16 cellular contexts compared by ENCODE assay signal in genomic region chr22:31086703-31087330, GRCh38. TPM values are rescaled to one million over a fixed set of nuclear protein-coding genes. Genes with fewer than 3 reads are reported as not detected.
A peak's percentile ranks its signal among the peaks of the same experiment; 100 is the strongest.
DNase-seq lines count a peak whose midpoint lies in the region; ATAC-seq and TF ChIP-seq lines count a peak whose summit lies in the region.
"Had no signal": no experiment of that assay in that cellular context is flagged by ENCODE, and none has a peak within 500 bp of the region (broad histone marks: within the 10 kb centered on the region; RNA-seq: fewer than 3 reads in every experiment).

No MANE protein-coding gene starts in this region.

- H3K27me3 ChIP-seq in dorsolateral prefrontal cortex, result no peaks in the 10 kb centered on the region
- H3K27me3 ChIP-seq in aorta (ENCODE audit: control insufficient read depth in 1 of 2, insufficient read depth in 2 of 2, low read length in 1 of 2), result no peaks in the 10 kb centered on the region
- H3K27me3 ChIP-seq: adrenal gland had no signal

- TF ChIP-seq CTCF in natural killer cell (IDR thresholded peaks at IDR 0.05) (no peak), dorsolateral prefrontal cortex (IDR thresholded peaks at IDR 0.05 in 54 of 56, conservative IDR thresholded peaks at IDR 0.05 in 2 of 56; ENCODE audit: low read depth in 1 of 56, partially characterized antibody in 56 of 56) (no peak), neural crest cell (conservative IDR thresholded peaks at IDR 0.05) (no peak)

- H3K4me1 Mint-ChIP-seq in natural killer cell (peaks cover 12 to 27% of the 10 kb centered on the region in 2 donors), neural crest cell (peaks cover 34% of the 10 kb centered on the region)
- H3K4me1 Mint-ChIP-seq in natural killer cell treated with Interleukin-12 subunit alpha and Interleukin-12 subunit beta and Interleukin-15 and Interleukin-18, amount 100 ng/mL, for 72 hours (ENCODE audit: low read depth in 2 of 2), result peaks cover 18 to 25% of the 10 kb centered on the region in 2 donors

- H3K27me3 Mint-ChIP-seq in natural killer cell (ENCODE audit: low read depth in 2 of 2), result no peaks in the 10 kb centered on the region
- H3K27me3 Mint-ChIP-seq in natural killer cell treated with Interleukin-12 subunit alpha and Interleukin-12 subunit beta and Interleukin-15 and Interleukin-18, amount 100 ng/mL, for 72 hours, result no peaks in the 10 kb centered on the region
- peaks cover 5% of the 10 kb centered on the region for H3K27me3 Mint-ChIP-seq in neural crest cell (ENCODE audit: low read depth)
- H3K27me3 Mint-ChIP-seq: activated CD4-positive, alpha-beta T cell treated with anti-CD3 and anti-CD28 coated beads for 36 hours; T-helper 17 cell had no signal

- no peak for DNase-seq in natural killer cell
- DNase-seq in natural killer cell treated with Interleukin-12 subunit alpha and Interleukin-12 subunit beta and Interleukin-15 and Interleukin-18, amount 100 ng/mL, for 72 hours (ENCODE audit: low spot score), result no peak
- no peak for DNase-seq in dorsolateral prefrontal cortex
- DNase-seq in neural crest cell (ENCODE audit: low read depth, low spot score), result no peak
- DNase-seq in aorta, result no peak
- no peak for DNase-seq in HK-2 (ENCODE audit: unreplicated experiment)
- no peak for DNase-seq in stimulated activated CD4-positive, alpha-beta T cell treated with anti-CD3 and anti-CD28 coated beads, Interleukin-1b, Interleukin-23, amount 100 ng/mL, for 48 hours
- no peak for DNase-seq in Ammon's horn (ENCODE audit: low spot score)
- DNase-seq: activated CD4-positive, alpha-beta T cell treated with anti-CD3 and anti-CD28 coated beads for 36 hours; activated T-cell treated with anti-CD3 and anti-CD28 coated beads, Interleukin-2, amount 50 U/mL, for 1 hour; DMS79; NCI-H1105; NCI-H69; T-helper 17 cell had no signal

- ATAC-seq in natural killer cell (no peak), aorta (ENCODE audit: low FRiP score) (no peak)
- no peak for ATAC-seq in natural killer cell treated with Interleukin-12 subunit alpha and Interleukin-12 subunit beta and Interleukin-15 and Interleukin-18, amount 100 ng/mL, for 72 hours
- ATAC-seq: activated CD4-positive, alpha-beta T cell treated with anti-CD3 and anti-CD28 coated beads for 36 hours; T-helper 17 cell had no signal

- H3K27ac ChIP-seq in dorsolateral prefrontal cortex, result peak overlapping the region in 41 of 59 donors; percentile 16 to 99 (median 97)
- H3K27ac ChIP-seq in aorta (ENCODE audit: low read depth in 1 of 2, low read length in 2 of 2), result peak overlapping the region; percentile 4 to 49

- H3K4me3 Mint-ChIP-seq in natural killer cell, result peak overlapping the region; percentile 17
- H3K4me3 Mint-ChIP-seq in natural killer cell treated with Interleukin-12 subunit alpha and Interleukin-12 subunit beta and Interleukin-15 and Interleukin-18, amount 100 ng/mL, for 72 hours, result no peak overlapping the region
- peak overlapping the region; percentile 76 for H3K4me3 Mint-ChIP-seq in neural crest cell
- H3K4me3 Mint-ChIP-seq: activated CD4-positive, alpha-beta T cell treated with anti-CD3 and anti-CD28 coated beads for 36 hours; T-helper 17 cell had no signal

- peaks cover 4 to 12% of the 10 kb centered on the region in 2 donors for H3K36me3 ChIP-seq in aorta (ENCODE audit: control insufficient read depth in 1 of 2, insufficient read depth in 2 of 2, low read length in 1 of 2)

- no peaks in the 10 kb centered on the region for H3K36me3 Mint-ChIP-seq in natural killer cell
- H3K36me3 Mint-ChIP-seq in natural killer cell treated with Interleukin-12 subunit alpha and Interleukin-12 subunit beta and Interleukin-15 and Interleukin-18, amount 100 ng/mL, for 72 hours, result no peaks in the 10 kb centered on the region
- H3K36me3 Mint-ChIP-seq in neural crest cell (ENCODE audit: low read depth), result no peaks in the 10 kb centered on the region

- H3K9me3 Mint-ChIP-seq in natural killer cell (no peaks in the 10 kb centered on the region), neural crest cell (no peaks in the 10 kb centered on the region)
- no peaks in the 10 kb centered on the region for H3K9me3 Mint-ChIP-seq in natural killer cell treated with Interleukin-12 subunit alpha and Interleukin-12 subunit beta and Interleukin-15 and Interleukin-18, amount 100 ng/mL, for 72 hours

- WGBS in aorta, 2 donors, result 45 to 46% methylated on average over 8 of the region's 8 CpGs

- H3K4me1 ChIP-seq in aorta (ENCODE audit: control insufficient read depth in 1 of 2, insufficient read depth in 2 of 2, low read length in 2 of 2), result no peaks in the 10 kb centered on the region

- H3K27ac Mint-ChIP-seq in natural killer cell (no peak overlapping the region), neural crest cell (ENCODE audit: unreplicated experiment) (no peak overlapping the region)
- H3K27ac Mint-ChIP-seq in natural killer cell treated with Interleukin-12 subunit alpha and Interleukin-12 subunit beta and Interleukin-15 and Interleukin-18, amount 100 ng/mL, for 72 hours, result no peak overlapping the region
- H3K27ac Mint-ChIP-seq: activated CD4-positive, alpha-beta T cell treated with anti-CD3 and anti-CD28 coated beads for 36 hours; T-helper 17 cell had no signal

- intact Hi-C loops in natural killer cell (cut with micrococcal nuclease), result loop anchor here (10.0 kb wide), 1 partner anchor 1388 kb away; the partner anchor contains the start of gene FBXO7
- intact Hi-C loops in dorsolateral prefrontal cortex (cut with DNase I), result loop anchor here (5.0 to 10.0 kb wide), 2 partner anchors 60 to 148 kb away; no protein-coding TSS in a partner anchor
- intact Hi-C loops in aorta (cut with DNase I), result loop anchor here in 1 of 2 donors (5.0 to 10.0 kb wide), 2 partner anchors 65 to 452 kb away; partner anchors contain the start of gene SLC35E4

- no peaks in the 10 kb centered on the region for H3K9me3 ChIP-seq in aorta (ENCODE audit: control insufficient read depth, low read length)
- H3K9me3 ChIP-seq: adrenal gland had no signal

- no peak overlapping the region for H3K4me3 ChIP-seq in dorsolateral prefrontal cortex
- H3K4me3 ChIP-seq in aorta (ENCODE audit: low read length in 2 of 2), result no peak overlapping the region

RNA-seq across cellular contexts. Expression of gene SMTN, which starts 5.7 kb away (rescaled TPM):
- total RNA-seq in natural killer cell (1 to 10 TPM; 2.1 to 4.3 (median 3.6) TPM), dorsolateral prefrontal cortex (100 to 1,000 TPM in 2 of 120 experiments, 10 to 100 TPM in 118; 12.5 to 186 (median 28.4) TPM), neural crest cell (53.8 and 55.0 TPM in 2 replicates), aorta (1,000 to 10,000 TPM in 1 of 2 donors, 100 to 1,000 TPM in 1; 588 to 1,240 TPM)
- total RNA-seq in natural killer cell treated with Interleukin-12 subunit alpha and Interleukin-12 subunit beta and Interleukin-15 and Interleukin-18, amount 100 ng/mL, for 72 hours, result 10 to 100 TPM; 17.2 to 19.9 TPM
- polyA plus RNA-seq in aorta, result 100 to 1,000 TPM in 1 of 2 donors, 10 to 100 TPM in 1; 97.7 to 554 TPM

RNA-seq across cellular contexts. Expression of gene SELENOM, which starts 20.6 kb away (rescaled TPM):
- total RNA-seq in natural killer cell, result 10 to 100 TPM in 2 of 3 donors, 1 to 10 TPM in 1; 8.1 to 14.0 (median 10.6) TPM
- 1 to 10 TPM; 4.4 to 6.0 TPM for total RNA-seq in natural killer cell treated with Interleukin-12 subunit alpha and Interleukin-12 subunit beta and Interleukin-15 and Interleukin-18, amount 100 ng/mL, for 72 hours
- total RNA-seq in dorsolateral prefrontal cortex, result 100 to 1,000 TPM in 102 of 120 experiments, 10 to 100 TPM in 18; 76.0 to 161 (median 116) TPM
- total RNA-seq in neural crest cell, result 9.1 and 10.1 TPM in 2 replicates
- total RNA-seq in aorta, result 100 to 1,000 TPM; 368 to 526 TPM
- 1,000 to 10,000 TPM in 1 of 2 donors, 100 to 1,000 TPM in 1; 806 to 1,228 TPM for polyA plus RNA-seq in aorta

RNA-seq across cellular contexts. Expression of gene INPP5J, which starts 35.9 kb away (rescaled TPM):
- not detected for total RNA-seq in natural killer cell
- total RNA-seq in natural killer cell treated with Interleukin-12 subunit alpha and Interleukin-12 subunit beta and Interleukin-15 and Interleukin-18, amount 100 ng/mL, for 72 hours, result under 1 TPM in 1 of 2 donors, not detected in 1; 0.19 TPM
- 10 to 100 TPM in 117 of 120 experiments, 1 to 10 TPM in 3; 5.2 to 32.6 (median 18.5) TPM for total RNA-seq in dorsolateral prefrontal cortex
- 4.5 and 4.7 TPM in 2 replicates for total RNA-seq in neural crest cell
- total RNA-seq in aorta, result 1 to 10 TPM; 2.4 to 3.3 TPM
- polyA plus RNA-seq in aorta, result 1 to 10 TPM; 7.6 to 8.3 TPM

RNA-seq across cellular contexts. Expression of gene PLA2G3, which starts 53.5 kb away (rescaled TPM):
- total RNA-seq in natural killer cell (not detected), dorsolateral prefrontal cortex (1 to 10 TPM in 1 of 120 experiments, under 1 TPM in 41, not detected in 78; 0.15 to 1.2 (median 0.27) TPM), neural crest cell (24.3 and 24.7 TPM in 2 replicates), aorta (not detected)
- total RNA-seq in natural killer cell treated with Interleukin-12 subunit alpha and Interleukin-12 subunit beta and Interleukin-15 and Interleukin-18, amount 100 ng/mL, for 72 hours, result not detected
- under 1 TPM in 1 of 2 donors, not detected in 1; 0.33 TPM for polyA plus RNA-seq in aorta
- total RNA-seq: activated CD4-positive, alpha-beta T cell treated with anti-CD3 and anti-CD28 coated beads for 36 hours; adrenal gland; T-helper 17 cell; urinary bladder had no signal
- polyA plus RNA-seq: urinary bladder had no signal
